8 cellular contexts compared by ENCODE assay signal in the genomic region with DNA sequence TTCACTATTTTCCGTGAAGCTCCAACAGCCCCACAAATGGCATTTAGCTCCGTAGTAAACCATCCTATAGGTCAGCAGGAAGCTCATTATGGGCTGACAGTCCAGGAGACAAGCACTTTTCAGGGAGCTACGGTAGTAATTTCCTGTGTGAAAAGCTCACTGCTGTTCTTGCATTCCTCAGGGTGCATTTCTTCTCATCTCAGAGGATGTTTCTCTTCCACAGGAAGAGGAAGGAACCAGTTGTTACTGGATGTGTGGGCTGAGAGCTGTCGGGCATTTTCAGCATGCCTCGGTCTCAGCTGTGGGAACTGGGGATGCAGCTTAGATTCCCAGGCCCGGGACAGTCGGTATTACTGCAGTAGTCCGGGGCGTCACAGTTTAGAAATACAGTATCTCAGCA.
DNase-seq lines count a peak whose midpoint lies in the region; ATAC-seq, FAIRE-seq and TF ChIP-seq lines count a peak whose summit lies in the region.

No MANE protein-coding gene starts in this region.

- H3K36me3 ChIP-seq in colonic mucosa, result no peaks in the 10 kb centered on the region
- no peaks in the 10 kb centered on the region for H3K36me3 ChIP-seq in testis (ENCODE audit: low read depth, missing control alignments)

- H3K4me3 ChIP-seq in colonic mucosa (no peak overlapping the region), testis (no peak overlapping the region)

- WGBS in testis, 2 donors, result 19 to 21% methylated on average over 9 of the region's 9 CpGs

- no peaks in the 10 kb centered on the region for H3K4me1 ChIP-seq in colonic mucosa
- peaks cover 28% of the 10 kb centered on the region for H3K4me1 ChIP-seq in testis

- H3K9me3 ChIP-seq in colonic mucosa, result no peaks in the 10 kb centered on the region
- H3K9me3 ChIP-seq in testis, result no peaks in the 10 kb centered on the region

- FAIRE-seq in HTR-8/SVneo (lab: Jason Lieb, UNC) (no peak), frontal cortex (lab: Jason Lieb, UNC) (no peak)

- no peaks in the 10 kb centered on the region for H3K27me3 ChIP-seq in colonic mucosa
- H3K27me3 ChIP-seq in testis, result no peaks in the 10 kb centered on the region

- intact Hi-C loops in colonic mucosa (cut with DNase I), result loop anchor here (10.0 kb wide), 1 partner anchor 107 kb away; no protein-coding TSS in a partner anchor
- intact Hi-C loops in testis (cut with DNase I; ENCODE audit: low total_unique reads), result loop anchor here (10.0 kb wide), 1 partner anchor 397 kb away; no protein-coding TSS in a partner anchor

- ATAC-seq in GM21576 (IDR thresholded peaks at IDR 0.05; ENCODE audit: unreplicated experiment), result no peak

- no peak overlapping the region for H3K9ac ChIP-seq in colonic mucosa (ENCODE audit: low read depth in 2 of 2, low read length in 2 of 2)

- DNase-seq in HTR-8/SVneo (ENCODE audit: insufficient read length, low spot score) (peak; percentile 46), colonic mucosa (no peak), left kidney (ENCODE audit: low read depth, low spot score) (peak; percentile 63), testis (peak; percentile 33), NCI-H82 (lab: John Stamatoyannopoulos, UW) (no peak), ureter (ENCODE audit: low spot score) (no peak), frontal cortex (ENCODE audit: low spot score in 2 of 2) (no peak)

- peak overlapping the region; percentile 30 for H3K27ac ChIP-seq in colonic mucosa
- H3K27ac ChIP-seq in testis, result peak overlapping the region in 1 of 2 donors; percentile 38

- no peak for TF ChIP-seq POLR2A in testis (IDR thresholded peaks at IDR 0.05)

- no peak for TF ChIP-seq CTCF in colonic mucosa (IDR thresholded peaks at IDR 0.05)
- TF ChIP-seq CTCF in testis (IDR thresholded peaks at IDR 0.05), result no peak

Comparison
In these comparisons a context has a peak if more than half of its experiments do, and no peak if none do; other contexts are left out.
1. DNase-seq: peak in HTR-8/SVneo (single experiment), left kidney (single experiment) and testis (single experiment); none in colonic mucosa (single experiment), NCI-H82 (single experiment), ureter (single experiment) and frontal cortex (0 of 2).